Comparison of ENCODE assay signal across 1 cellular context in genomic region chr7:30147223-30147622, GRCh38.
TF ChIP-seq lines count a peak whose summit lies in the region.

No MANE protein-coding gene starts in this region.

TF ChIP-seq in K562, 482 proteins besides CTCF, POLR2A, EP300 and RAD21 (continued from another document):
- TF ChIP-seq CREB3L1 (IDR thresholded peaks at IDR 0.05; ENCODE audit: borderline replicate concordance, low read depth), result no peak
- no peak for TF ChIP-seq ZNF75A (CRISPR knock-in tag; IDR thresholded peaks at IDR 0.05)
- TF ChIP-seq PPARD (CRISPR knock-in tag; IDR thresholded peaks at IDR 0.05), result no peak
- no peak for TF ChIP-seq ATF2 (CRISPR knock-in tag; IDR thresholded peaks at IDR 0.05)
- TF ChIP-seq MCM3 (IDR thresholded peaks at IDR 0.05), result no peak
- no peak for TF ChIP-seq STAT5B (CRISPR knock-in tag; IDR thresholded peaks at IDR 0.05)
- TF ChIP-seq MBD2 (IDR thresholded peaks at IDR 0.05; ENCODE audit: borderline replicate concordance, low read depth), result no peak
- TF ChIP-seq, protein P1, sequence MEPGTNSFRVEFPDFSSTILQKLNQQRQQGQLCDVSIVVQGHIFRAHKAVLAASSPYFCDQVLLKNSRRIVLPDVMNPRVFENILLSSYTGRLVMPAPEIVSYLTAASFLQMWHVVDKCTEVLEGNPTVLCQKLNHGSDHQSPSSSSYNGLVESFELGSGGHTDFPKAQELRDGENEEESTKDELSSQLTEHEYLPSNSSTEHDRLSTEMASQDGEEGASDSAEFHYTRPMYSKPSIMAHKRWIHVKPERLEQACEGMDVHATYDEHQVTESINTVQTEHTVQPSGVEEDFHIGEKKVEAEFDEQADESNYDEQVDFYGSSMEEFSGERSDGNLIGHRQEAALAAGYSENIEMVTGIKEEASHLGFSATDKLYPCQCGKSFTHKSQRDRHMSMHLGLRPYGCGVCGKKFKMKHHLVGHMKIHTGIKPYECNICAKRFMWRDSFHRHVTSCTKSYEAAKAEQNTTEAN (CRISPR knock-in tag; IDR thresholded peaks at IDR 0.05), result no peak
- no peak for TF ChIP-seq HLTF (IDR thresholded peaks at IDR 0.05)
- no peak for TF ChIP-seq CREB3 (tag; conservative IDR thresholded peaks at IDR 0.05; ENCODE audit: low read depth)
- TF ChIP-seq, protein P2, sequence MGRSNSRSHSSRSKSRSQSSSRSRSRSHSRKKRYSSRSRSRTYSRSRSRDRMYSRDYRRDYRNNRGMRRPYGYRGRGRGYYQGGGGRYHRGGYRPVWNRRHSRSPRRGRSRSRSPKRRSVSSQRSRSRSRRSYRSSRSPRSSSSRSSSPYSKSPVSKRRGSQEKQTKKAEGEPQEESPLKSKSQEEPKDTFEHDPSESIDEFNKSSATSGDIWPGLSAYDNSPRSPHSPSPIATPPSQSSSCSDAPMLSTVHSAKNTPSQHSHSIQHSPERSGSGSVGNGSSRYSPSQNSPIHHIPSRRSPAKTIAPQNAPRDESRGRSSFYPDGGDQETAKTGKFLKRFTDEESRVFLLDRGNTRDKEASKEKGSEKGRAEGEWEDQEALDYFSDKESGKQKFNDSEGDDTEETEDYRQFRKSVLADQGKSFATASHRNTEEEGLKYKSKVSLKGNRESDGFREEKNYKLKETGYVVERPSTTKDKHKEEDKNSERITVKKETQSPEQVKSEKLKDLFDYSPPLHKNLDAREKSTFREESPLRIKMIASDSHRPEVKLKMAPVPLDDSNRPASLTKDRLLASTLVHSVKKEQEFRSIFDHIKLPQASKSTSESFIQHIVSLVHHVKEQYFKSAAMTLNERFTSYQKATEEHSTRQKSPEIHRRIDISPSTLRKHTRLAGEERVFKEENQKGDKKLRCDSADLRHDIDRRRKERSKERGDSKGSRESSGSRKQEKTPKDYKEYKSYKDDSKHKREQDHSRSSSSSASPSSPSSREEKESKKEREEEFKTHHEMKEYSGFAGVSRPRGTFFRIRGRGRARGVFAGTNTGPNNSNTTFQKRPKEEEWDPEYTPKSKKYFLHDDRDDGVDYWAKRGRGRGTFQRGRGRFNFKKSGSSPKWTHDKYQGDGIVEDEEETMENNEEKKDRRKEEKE (IDR thresholded peaks at IDR 0.05; ENCODE audit: borderline replicate concordance in 1 of 2, control insufficient read depth in 1 of 2, low read depth in 2 of 2, low read length in 1 of 2), result no peak
- no peak for TF ChIP-seq BDP1 (IDR thresholded peaks at IDR 0.05; ENCODE audit: insufficient read depth, insufficient read length)
- no peak for TF ChIP-seq ARNT (IDR thresholded peaks at IDR 0.05)
- no peak for TF ChIP-seq CCNT2 (IDR thresholded peaks at IDR 0.05; ENCODE audit: borderline replicate concordance, extremely low read depth, insufficient read length, low read depth, low read length)
- no peak for TF ChIP-seq CHD2 (IDR thresholded peaks at IDR 0.05; ENCODE audit: low read depth, low read length)
- TF ChIP-seq SOX6 (IDR thresholded peaks at IDR 0.05), result no peak
